ENCODE assay signal across 8 cellular contexts in the genomic region with DNA sequence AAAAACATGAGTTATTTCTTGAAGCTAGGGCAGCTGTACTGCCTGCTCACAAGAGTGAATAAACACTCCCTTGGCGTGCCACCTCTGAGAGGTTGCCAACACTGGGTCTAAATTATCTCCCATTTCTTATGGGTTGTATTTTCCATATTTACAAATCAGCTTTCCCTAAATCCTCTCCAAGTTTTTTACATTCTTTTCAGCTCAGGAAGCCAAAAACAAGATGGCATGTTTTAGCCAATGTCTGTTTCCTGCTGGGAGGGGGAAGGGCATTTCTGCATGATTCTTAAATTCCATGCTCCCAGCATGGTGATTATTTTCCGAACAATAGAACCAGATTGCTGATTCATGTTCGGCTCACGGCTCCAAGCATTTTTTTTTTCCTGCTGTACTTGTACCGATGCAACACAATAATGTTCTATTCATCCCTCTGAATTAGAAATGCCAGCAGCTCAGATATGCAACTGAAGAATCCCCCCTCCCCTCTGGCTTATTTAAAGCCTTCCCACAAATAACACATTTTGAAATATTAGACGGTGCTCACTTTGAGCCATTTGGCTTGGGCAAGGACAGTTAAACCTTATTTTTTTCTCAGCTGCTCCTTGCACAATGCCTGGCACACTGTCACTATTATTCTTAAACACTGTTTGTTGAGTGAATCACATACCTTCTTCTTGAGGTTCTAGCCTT.
DNase-seq lines count a peak whose midpoint lies in the region; ATAC-seq, FAIRE-seq and TF ChIP-seq lines count a peak whose summit lies in the region.

No MANE protein-coding gene starts in this region.

- CTCF ChIA-PET in A549 (lab: Yijun Ruan, JAX) (interaction anchor here (0.8 to 2.6 kb wide), 6 partner anchors 11 to 440 kb away, joined by 3 to 9 read pairs (median 4); no protein-coding TSS in a partner anchor), mammary epithelial cell (lab: Charles Lee; ENCODE audit: low non-redundant PET) (no interaction called here)

- no peak for FAIRE-seq in A549 (lab: Jason Lieb, UNC)

- no peaks in the 10 kb centered on the region for H3K27me3 ChIP-seq in mammary epithelial cell (ENCODE audit: insufficient read depth, low read length)
- H3K27me3 ChIP-seq in upper lobe of left lung: no peaks in the 10 kb centered on the region

- intact Hi-C loops in mammary epithelial cell (cut with micrococcal nuclease): loop anchor here (5.0 kb wide), 1 partner anchor 400 kb away; no protein-coding TSS in a partner anchor

- no peaks in the 10 kb centered on the region for H3K9me3 ChIP-seq in A549
- no peaks in the 10 kb centered on the region for H3K9me3 ChIP-seq in mammary epithelial cell (replicated peaks; ENCODE audit: insufficient read depth, low read length)
- no peaks in the 10 kb centered on the region for H3K9me3 ChIP-seq in upper lobe of left lung

- no peaks in the 10 kb centered on the region for H4K20me1 ChIP-seq in mammary epithelial cell (ENCODE audit: insufficient read depth, low read length)

- in situ Hi-C loops in mammary epithelial cell (cut with MboI; ENCODE audit: low sequenced_read_pairs in 2 of 2): loop anchor here (25.0 kb wide), 2 partner anchors 230 to 255 kb away; no protein-coding TSS in a partner anchor

- 27% methylated on average over 6 of the region's 6 CpGs for WGBS in A549 (ENCODE audit: missing lambda C conversion rate)
- WGBS in mammary epithelial cell (ENCODE audit: low coverage, missing lambda C conversion rate): 4% methylated on average over 6 of the region's 6 CpGs
- 43% methylated on average over 6 of the region's 6 CpGs for WGBS in upper lobe of left lung, 2 donors

- H2AFZ ChIP-seq in mammary epithelial cell (ENCODE audit: low read depth, low read length): peak overlapping the region; percentile 63

- H3K79me2 ChIP-seq in mammary epithelial cell (ENCODE audit: insufficient read depth, low read length): no peaks in the 10 kb centered on the region

- H3K9ac ChIP-seq in mammary epithelial cell (ENCODE audit: insufficient read depth, low read length): no peak overlapping the region

- BruUV-seq in mammary epithelial cell (replicated peaks; lab: Mats Ljungman, UMichigan): no TSS peak

- H3K4me3 ChIP-seq in A549 (no peak overlapping the region), mammary epithelial cell (replicated peaks in 1 of 3; ENCODE audit: insufficient read depth in 1 of 3, low read depth in 2 of 3, low read length in 3 of 3) (no peak overlapping the region), upper lobe of left lung (no peak overlapping the region)

- DNase-seq in A549 (ENCODE audit: low read depth in 1 of 2, low spot score in 1 of 2): peak in 1 of 2 experiments; percentile 44
- peak; percentile 59 for DNase-seq in NCI-H1105 treated with DMSO at 0.1 percent for 48 hours (lab: John Stamatoyannopoulos, UW)
- DNase-seq in mammary epithelial cell: peak; percentile 84
- DNase-seq in kidney tubule cell (ENCODE audit: low spot score): peak; percentile 72
- no peak for DNase-seq in upper lobe of left lung
- DNase-seq in activated naive CD4-positive, alpha-beta T cell treated with anti-CD3 and anti-CD28 coated beads, Interleukin-2, amount 50 U/mL, for 16 hours: no peak

- TF ChIP-seq EP300 in A549 (IDR thresholded peaks at IDR 0.05) (no peak), upper lobe of left lung (IDR thresholded peaks at IDR 0.05) (no peak)

- H3K4me1 ChIP-seq in A549 (peaks cover 32% of the 10 kb centered on the region), mammary epithelial cell (ENCODE audit: insufficient read depth, low read length) (peaks cover 34% of the 10 kb centered on the region), upper lobe of left lung (peaks cover 0 to 17% (median 8%) of the 10 kb centered on the region in 4 donors)

- ATAC-seq in A549: peak in 1 of 2 experiments; percentile 8; a peak in 2 of 6 replicates
- no peak for ATAC-seq in upper lobe of left lung (ENCODE audit: low FRiP score in 2 of 2)
- no peak for ATAC-seq in GM19455 (IDR thresholded peaks at IDR 0.05; ENCODE audit: unreplicated experiment)
- no peak for ATAC-seq in GM21390 (IDR thresholded peaks at IDR 0.05; ENCODE audit: unreplicated experiment)

- H3K36me3 ChIP-seq in mammary epithelial cell (ENCODE audit: insufficient read depth, low read length) (no peaks in the 10 kb centered on the region), upper lobe of left lung (no peaks in the 10 kb centered on the region)

- H3K4me2 ChIP-seq in A549 (peak overlapping the region; percentile 35), mammary epithelial cell (ENCODE audit: insufficient read depth, low read depth, low read length) (peak overlapping the region; percentile 34)

- TF ChIP-seq CTCF in A549 (IDR thresholded peaks at IDR 0.05) (no peak), mammary epithelial cell (conservative IDR thresholded peaks at IDR 0.05 in 1 of 2, IDR thresholded peaks at IDR 0.05 in 1 of 2; ENCODE audit: extremely low read depth in 1 of 2, insufficient read depth in 1 of 2, low read depth in 1 of 2, low read length in 2 of 2) (no peak), upper lobe of left lung (IDR thresholded peaks at IDR 0.05) (no peak)

- TF ChIP-seq POLR2A in A549 (IDR thresholded peaks at IDR 0.05; ENCODE audit: low read length) (no peak), upper lobe of left lung (IDR thresholded peaks at IDR 0.05) (no peak)

- H3K27ac ChIP-seq in A549: peak overlapping the region; percentile 34 to 68; a peak in 5 of 6 replicates
- peak overlapping the region; percentile 55 for H3K27ac ChIP-seq in mammary epithelial cell (ENCODE audit: insufficient read depth, low read depth, low read length)
- H3K27ac ChIP-seq in upper lobe of left lung: peak overlapping the region in 1 of 4 donors; percentile 10

- TF ChIP-seq RAD21 in A549 (conservative IDR thresholded peaks at IDR 0.05 in 1 of 2, IDR thresholded peaks at IDR 0.05 in 1 of 2): no peak

- dilution Hi-C loops in mammary epithelial cell (cut with HindIII; ENCODE audit: low sequenced_read_pairs): no loop called here

- POLR2A ChIA-PET in A549 (lab: Yijun Ruan, JAX): interaction anchor here (0.6 to 0.7 kb wide), 3 partner anchors 176 to 283 kb away, joined by 3 to 12 read pairs (median 4); no protein-coding TSS in a partner anchor

TF ChIP-seq in A549, 52 proteins besides CTCF, POLR2A, EP300 and RAD21:
- TF ChIP-seq MAZ (IDR thresholded peaks at IDR 0.05; ENCODE audit: borderline replicate concordance, low read depth, low read length) (no peak), MAFK (IDR thresholded peaks at IDR 0.05; ENCODE audit: partially characterized antibody) (peak; percentile 38)

Comparison
In these comparisons a context has a peak if more than half of its experiments do, and no peak if none do; other contexts are left out.
1. DNase-seq: peak in NCI-H1105 treated with DMSO at 0.1 percent for 48 hours (single experiment), mammary epithelial cell (single experiment) and kidney tubule cell (single experiment); none in upper lobe of left lung (0 of 2) and activated naive CD4-positive, alpha-beta T cell treated with anti-CD3 and anti-CD28 coated beads, Interleukin-2, amount 50 U/mL, for 16 hours (single experiment).